ENCODE assay signal across 19 cellular contexts in the genomic region with DNA sequence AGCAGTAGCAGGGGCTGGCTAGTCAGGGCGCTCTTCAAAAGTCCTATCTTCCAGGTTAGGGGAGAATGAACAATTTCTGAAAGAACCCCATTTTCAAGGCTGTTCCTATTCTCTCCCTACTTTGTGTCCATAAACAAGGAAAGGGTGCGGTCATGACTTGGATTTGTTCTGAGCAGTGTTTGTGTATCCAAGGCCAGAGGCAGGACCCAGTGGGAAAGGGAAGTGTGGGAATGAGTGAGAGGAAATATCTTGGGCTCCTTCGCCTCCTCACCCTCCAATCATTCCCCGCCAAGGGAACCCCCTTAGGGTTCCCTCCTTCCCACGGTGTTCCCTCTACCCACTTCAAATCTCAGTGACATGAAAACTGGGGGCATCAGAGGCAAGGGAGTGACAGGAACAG. TPM values are rescaled to one million over a fixed set of nuclear protein-coding genes. Genes with fewer than 3 reads are reported as not detected.
DNase-seq lines count a peak whose midpoint lies in the region; ATAC-seq and TF ChIP-seq lines count a peak whose summit lies in the region.
"Had no signal": no experiment of that assay in that cellular context is flagged by ENCODE, and none has a peak within 500 bp of the region (broad histone marks: within the 10 kb centered on the region; RNA-seq: fewer than 3 reads in every experiment).

No MANE protein-coding gene starts in this region.

- TF ChIP-seq EP300 in esophagus muscularis mucosa (IDR thresholded peaks at IDR 0.05) (no peak), suprapubic skin (IDR thresholded peaks at IDR 0.05) (no peak)

- BruUV-seq in OCI-LY7 (replicated peaks; lab: Mats Ljungman, UMichigan), result no TSS peak

- H2AFZ ChIP-seq in OCI-LY7 (ENCODE audit: low read length), result peak overlapping the region; percentile 76; the same call in 1 of the 2 replicates
- H2AFZ ChIP-seq in mesenchymal stem cell (ENCODE audit: low read depth, low read length), result no peak overlapping the region
- H2AFZ ChIP-seq: hepatocyte had no signal

- H2BK12ac ChIP-seq in mesenchymal stem cell (ENCODE audit: low read length in 2 of 2), result peak overlapping the region in 1 of 2 experiments; percentile 42

- peak overlapping the region; percentile 20 for H4K8ac ChIP-seq in mesenchymal stem cell (ENCODE audit: low read length)

- no peak overlapping the region for H2AK5ac ChIP-seq in mesenchymal stem cell (ENCODE audit: low read length, severe bottlenecking)

- H3K23ac ChIP-seq in mesenchymal stem cell (ENCODE audit: low read length in 2 of 2), result no peak overlapping the region

- H4K20me1 ChIP-seq in OCI-LY7 (ENCODE audit: insufficient read depth, low read length), result no peaks in the 10 kb centered on the region

- DNase-seq in OCI-LY7 (ENCODE audit: low spot score) (no peak), esophagus muscularis mucosa (ENCODE audit: extremely low spot score) (peak; percentile 86), mesenchymal stem cell (no peak), suprapubic skin (ENCODE audit: low spot score in 2 of 2) (no peak), foreskin melanocyte (no peak), OCI-M1 (lab: John Stamatoyannopoulos, UW) (no peak)
- DNase-seq: activated CD4-positive, alpha-beta T cell treated with anti-CD3 and anti-CD28 coated beads, Interleukin-2, amount 50 U/mL, for 4 hours; activated naive CD4-positive, alpha-beta T cell treated with anti-CD3 and anti-CD28 coated beads, Interleukin-2, amount 10 ng/mL, durations not matched to agents 7 days and 5 days; activated T-cell treated with anti-CD3 and anti-CD28 coated beads, Interleukin-2, amount 50 U/mL, for 1 hour; CD8-positive, alpha-beta T cell; islet precursor cell; mucosa of descending colon; NCI-H2029; SIG-M5 had no signal

- H3K4me2 ChIP-seq in OCI-LY7 (ENCODE audit: low read length) (no peak overlapping the region), mesenchymal stem cell (ENCODE audit: low read length, poor library complexity, severe bottlenecking) (no peak overlapping the region)
- H3K4me2 ChIP-seq: hepatocyte had no signal

- intact Hi-C loops in OCI-LY7 (cut with micrococcal nuclease; ENCODE audit: unreplicated experiment) (no loop called here), esophagus muscularis mucosa (cut with DNase I) (loop anchor here (10.0 kb wide), 1 partner anchor 96 kb away; a partner anchor contains a TSS)

- no peak overlapping the region for H2BK5ac ChIP-seq in mesenchymal stem cell (ENCODE audit: low read depth, low read length, poor library complexity, severe bottlenecking)

- H3K36me3 ChIP-seq in OCI-LY7 (ENCODE audit: insufficient read depth, low read length), result no peaks in the 10 kb centered on the region
- no peaks in the 10 kb centered on the region for H3K36me3 ChIP-seq in esophagus muscularis mucosa
- H3K36me3 ChIP-seq in mesenchymal stem cell (ENCODE audit: control insufficient read depth in 1 of 2, insufficient read depth in 2 of 2, low read depth in 1 of 2, low read length in 2 of 2), result no peaks in the 10 kb centered on the region
- no peaks in the 10 kb centered on the region for H3K36me3 ChIP-seq in suprapubic skin

- H3K9ac ChIP-seq in mesenchymal stem cell (ENCODE audit: low read length), result no peak overlapping the region

- H3K27me3 ChIP-seq in esophagus muscularis mucosa, result no peaks in the 10 kb centered on the region
- H3K27me3 ChIP-seq in mesenchymal stem cell (ENCODE audit: control insufficient read depth in 1 of 2, insufficient read depth in 1 of 2, low read length in 2 of 2), result no peaks in the 10 kb centered on the region
- H3K27me3 ChIP-seq in suprapubic skin, result no peaks in the 10 kb centered on the region
- H3K27me3 ChIP-seq: hepatocyte had no signal

- TF ChIP-seq POLR2A in esophagus muscularis mucosa (IDR thresholded peaks at IDR 0.05; ENCODE audit: low read depth) (no peak), suprapubic skin (IDR thresholded peaks at IDR 0.05) (no peak)

- ATAC-seq in GM19324 (IDR thresholded peaks at IDR 0.05; ENCODE audit: low FRiP score, unreplicated experiment) (no peak), HG02885 (IDR thresholded peaks at IDR 0.05; ENCODE audit: poor library complexity, unreplicated experiment) (no peak)
- ATAC-seq: CD8-positive, alpha-beta T cell; mucosa of descending colon; stimulated activated memory B cell treated with anti-CD40 and anti-IgM and Interleukin-4, amounts not matched to agents 10 μg/mL and 1 μg/mL and 100 μg/mL, for 72 hours had no signal

- H3K79me2 ChIP-seq in OCI-LY7 (ENCODE audit: insufficient read depth, low read depth, low read length), result no peaks in the 10 kb centered on the region
- H3K79me2 ChIP-seq: hepatocyte had no signal

- no peak overlapping the region for H3K4ac ChIP-seq in mesenchymal stem cell (ENCODE audit: low read depth in 1 of 2, low read length in 2 of 2)

- no peak overlapping the region for H3K18ac ChIP-seq in mesenchymal stem cell (ENCODE audit: low read depth in 1 of 2, low read length in 2 of 2)

- H3K9me2 ChIP-seq in OCI-LY7 (ENCODE audit: insufficient read depth, low read length), result no peaks in the 10 kb centered on the region

- POLR2A ChIA-PET in OCI-LY7 (lab: Charles Lee), result no interaction called here

- no peaks in the 10 kb centered on the region for H3K9me3 ChIP-seq in OCI-LY7 (ENCODE audit: low read length)
- no peaks in the 10 kb centered on the region for H3K9me3 ChIP-seq in esophagus muscularis mucosa
- no peaks in the 10 kb centered on the region for H3K9me3 ChIP-seq in mesenchymal stem cell (ENCODE audit: control insufficient read depth, low read length)
- no peaks in the 10 kb centered on the region for H3K9me3 ChIP-seq in suprapubic skin
- H3K9me3 ChIP-seq: mucosa of descending colon had no signal

- H3K79me1 ChIP-seq in mesenchymal stem cell (replicated peaks; ENCODE audit: low read length, poor library complexity, severe bottlenecking), result no peaks in the 10 kb centered on the region

- H3K4me1 ChIP-seq in OCI-LY7 (ENCODE audit: insufficient read depth, low read length, poor library complexity, severe bottlenecking) (peaks cover 9% of the 10 kb centered on the region), esophagus muscularis mucosa (peaks cover 66 to 83% (median 80%) of the 10 kb centered on the region in 4 donors), mesenchymal stem cell (ENCODE audit: control insufficient read depth, insufficient read depth, low read depth, low read length) (no peaks in the 10 kb centered on the region), suprapubic skin (peaks cover 39% of the 10 kb centered on the region)

- H4K91ac ChIP-seq in mesenchymal stem cell (ENCODE audit: low read length), result no peak overlapping the region

- no peak overlapping the region for H2BK120ac ChIP-seq in mesenchymal stem cell (ENCODE audit: low read depth, low read length)

- no peak for TF ChIP-seq CTCF in OCI-LY7 (conservative IDR thresholded peaks at IDR 0.05; ENCODE audit: low read length)
- TF ChIP-seq CTCF in esophagus muscularis mucosa (IDR thresholded peaks at IDR 0.05), result no peak
- no peak for TF ChIP-seq CTCF in suprapubic skin (IDR thresholded peaks at IDR 0.05)

- H2BK15ac ChIP-seq in mesenchymal stem cell (ENCODE audit: low read depth, poor library complexity, severe bottlenecking), result peak overlapping the region; percentile 54

- 80% methylated on average over 5 of the region's 5 CpGs for WGBS in esophagus muscularis mucosa
- 100% methylated on average over 1 of the region's 5 CpGs for WGBS in mesenchymal stem cell
- WGBS in suprapubic skin, result 78% methylated on average over 5 of the region's 5 CpGs

- CTCF ChIA-PET in OCI-LY7 (lab: Charles Lee; ENCODE audit: unreplicated experiment), result no interaction called here

- H3K27ac ChIP-seq in OCI-LY7 (ENCODE audit: low read depth, low read length, poor library complexity, severe bottlenecking) (no peak overlapping the region), esophagus muscularis mucosa (replicated peaks in 1 of 4) (peak overlapping the region; percentile 73 to 84 (median 77)), mesenchymal stem cell (ENCODE audit: low read length, poor library complexity, severe bottlenecking) (no peak overlapping the region), suprapubic skin (peak overlapping the region; percentile 73)
- H3K27ac ChIP-seq: hepatocyte, VCaP had no signal

- H3K14ac ChIP-seq in mesenchymal stem cell (ENCODE audit: low read length in 2 of 2), result no peak overlapping the region

- H3K4me3 ChIP-seq in OCI-LY7 (ENCODE audit: low read depth, low read length, poor library complexity, severe bottlenecking) (no peak overlapping the region), esophagus muscularis mucosa (no peak overlapping the region), mesenchymal stem cell (ENCODE audit: insufficient read depth in 1 of 2, low read depth in 1 of 2, low read length in 2 of 2) (no peak overlapping the region), suprapubic skin (no peak overlapping the region)
- H3K4me3 ChIP-seq: hepatocyte, mucosa of descending colon had no signal

RNA-seq across cellular contexts. Expression of gene SPTBN1, which starts 25.5 kb away (rescaled TPM):
- 183 and 200 TPM in 2 replicates for total RNA-seq in OCI-LY7 (2014; rRNA removed; shearing (Covaris generic))
- 132 and 160 TPM in 2 replicates for total RNA-seq in OCI-LY7 (2022)
- total RNA-seq in esophagus muscularis mucosa, result 100 to 1,000 TPM; 465 to 600 (median 547) TPM
- 97.4 TPM for polyA plus RNA-seq in mesenchymal stem cell (2013, experiment 1 of 2)
- polyA plus RNA-seq in mesenchymal stem cell (2013, experiment 2 of 2), result 89.2 TPM
- 100 to 1,000 TPM; 173 to 250 (median 203) TPM for total RNA-seq in suprapubic skin

Comparison
In these comparisons a context has a peak if more than half of its experiments do, and no peak if none do; other contexts are left out.
1. H3K27ac ChIP-seq: peak in esophagus muscularis mucosa (4 of 4) and suprapubic skin (single experiment); none in OCI-LY7 (single experiment) and mesenchymal stem cell (single experiment).